In the genomic region with DNA sequence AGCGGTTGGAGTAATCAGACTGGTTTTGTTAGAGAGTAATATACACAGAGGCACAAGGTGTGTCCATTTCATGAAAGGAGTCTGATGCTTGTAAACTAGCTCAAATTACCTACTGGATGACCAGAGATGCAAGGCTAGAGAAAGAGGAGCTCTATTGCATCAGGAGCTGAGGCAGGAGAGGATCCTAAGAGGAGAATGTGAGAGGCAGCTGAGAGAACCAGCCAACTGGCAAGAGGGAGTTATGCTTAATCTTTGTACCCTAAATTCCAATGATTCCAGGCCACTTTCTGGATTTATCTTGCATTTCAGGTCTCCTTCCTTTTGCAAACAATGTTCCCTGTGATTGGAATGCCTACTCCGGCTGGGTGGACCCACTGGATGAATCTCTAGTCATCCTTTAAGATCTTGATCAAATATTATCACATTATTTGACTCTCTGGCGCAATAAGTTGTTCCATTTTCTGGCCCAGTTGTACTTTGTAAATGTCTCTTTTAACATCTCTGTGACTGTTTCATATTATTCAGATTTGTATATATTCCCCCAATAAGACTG, we compare ENCODE assay signal across 1 cellular context.
TF ChIP-seq lines count a peak whose summit lies in the region.

No MANE protein-coding gene starts in this region.

TF ChIP-seq in HepG2, 621 proteins besides CTCF, POLR2A, EP300 and RAD21 (continued from another document and continues in another):
- TF ChIP-seq, protein P1, sequence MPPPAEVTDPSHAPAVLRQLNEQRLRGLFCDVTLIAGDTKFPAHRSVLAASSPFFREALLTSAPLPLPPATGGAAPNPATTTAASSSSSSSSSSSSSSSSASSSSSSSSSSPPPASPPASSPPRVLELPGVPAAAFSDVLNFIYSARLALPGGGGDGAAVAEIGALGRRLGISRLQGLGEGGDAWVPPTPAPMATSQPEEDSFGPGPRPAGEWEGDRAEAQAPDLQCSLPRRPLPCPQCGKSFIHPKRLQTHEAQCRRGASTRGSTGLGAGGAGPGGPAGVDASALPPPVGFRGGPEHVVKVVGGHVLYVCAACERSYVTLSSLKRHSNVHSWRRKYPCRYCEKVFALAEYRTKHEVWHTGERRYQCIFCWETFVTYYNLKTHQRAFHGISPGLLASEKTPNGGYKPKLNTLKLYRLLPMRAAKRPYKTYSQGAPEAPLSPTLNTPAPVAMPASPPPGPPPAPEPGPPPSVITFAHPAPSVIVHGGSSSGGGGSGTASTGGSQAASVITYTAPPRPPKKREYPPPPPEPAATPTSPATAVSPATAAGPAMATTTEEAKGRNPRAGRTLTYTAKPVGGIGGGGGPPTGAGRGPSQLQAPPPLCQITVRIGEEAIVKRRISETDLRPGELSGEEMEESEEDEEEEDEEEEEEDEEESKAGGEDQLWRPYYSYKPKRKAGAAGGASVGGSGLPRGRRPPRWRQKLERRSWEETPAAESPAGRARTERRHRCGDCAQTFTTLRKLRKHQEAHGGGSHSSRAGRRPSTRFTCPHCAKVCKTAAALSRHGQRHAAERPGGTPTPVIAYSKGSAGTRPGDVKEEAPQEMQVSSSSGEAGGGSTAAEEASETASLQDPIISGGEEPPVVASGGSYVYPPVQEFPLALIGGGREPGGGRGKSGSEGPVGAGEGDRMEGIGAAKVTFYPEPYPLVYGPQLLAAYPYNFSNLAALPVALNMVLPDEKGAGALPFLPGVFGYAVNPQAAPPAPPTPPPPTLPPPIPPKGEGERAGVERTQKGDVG (CRISPR knock-in tag; IDR thresholded peaks at IDR 0.05; ENCODE audit: borderline replicate concordance) = no peak
- TF ChIP-seq HHEX (CRISPR knock-in tag; IDR thresholded peaks at IDR 0.05) = no peak
- TF ChIP-seq MED1 (CRISPR knock-in tag; IDR thresholded peaks at IDR 0.05) = 0 out of 2 replicates have a peak, but pooled peaks have one; percentile 28
- peak; percentile 50 for TF ChIP-seq FOSL2 (CRISPR knock-in tag; IDR thresholded peaks at IDR 0.05)
- TF ChIP-seq ZMYM4 (CRISPR knock-in tag; IDR thresholded peaks at IDR 0.05) = peak; percentile 54; the same call in 1 of the 2 replicates
- TF ChIP-seq ZBTB20 (CRISPR knock-in tag; IDR thresholded peaks at IDR 0.05; ENCODE audit: borderline replicate concordance, low read depth) = no peak
- TF ChIP-seq HOXA7 (CRISPR knock-in tag; IDR thresholded peaks at IDR 0.05) = no peak
- no peak for TF ChIP-seq ZNF687 (CRISPR knock-in tag; IDR thresholded peaks at IDR 0.05)
- TF ChIP-seq TFDP1 (CRISPR knock-in tag; IDR thresholded peaks at IDR 0.05; ENCODE audit: borderline replicate concordance) = no peak
- TF ChIP-seq ZNF792 (CRISPR knock-in tag; IDR thresholded peaks at IDR 0.05) = no peak
- no peak for TF ChIP-seq GZF1 (CRISPR knock-in tag; IDR thresholded peaks at IDR 0.05)
- no peak for TF ChIP-seq FOXK2 (IDR thresholded peaks at IDR 0.05)
- no peak for TF ChIP-seq IKZF1 (IDR thresholded peaks at IDR 0.05)
- TF ChIP-seq ZNF781 (CRISPR knock-in tag; IDR thresholded peaks at IDR 0.05; ENCODE audit: borderline replicate concordance, not compliant biosample characterization) = no peak
- no peak for TF ChIP-seq PRDM4 (CRISPR knock-in tag; IDR thresholded peaks at IDR 0.05; ENCODE audit: borderline replicate concordance)
- TF ChIP-seq, protein P2, sequence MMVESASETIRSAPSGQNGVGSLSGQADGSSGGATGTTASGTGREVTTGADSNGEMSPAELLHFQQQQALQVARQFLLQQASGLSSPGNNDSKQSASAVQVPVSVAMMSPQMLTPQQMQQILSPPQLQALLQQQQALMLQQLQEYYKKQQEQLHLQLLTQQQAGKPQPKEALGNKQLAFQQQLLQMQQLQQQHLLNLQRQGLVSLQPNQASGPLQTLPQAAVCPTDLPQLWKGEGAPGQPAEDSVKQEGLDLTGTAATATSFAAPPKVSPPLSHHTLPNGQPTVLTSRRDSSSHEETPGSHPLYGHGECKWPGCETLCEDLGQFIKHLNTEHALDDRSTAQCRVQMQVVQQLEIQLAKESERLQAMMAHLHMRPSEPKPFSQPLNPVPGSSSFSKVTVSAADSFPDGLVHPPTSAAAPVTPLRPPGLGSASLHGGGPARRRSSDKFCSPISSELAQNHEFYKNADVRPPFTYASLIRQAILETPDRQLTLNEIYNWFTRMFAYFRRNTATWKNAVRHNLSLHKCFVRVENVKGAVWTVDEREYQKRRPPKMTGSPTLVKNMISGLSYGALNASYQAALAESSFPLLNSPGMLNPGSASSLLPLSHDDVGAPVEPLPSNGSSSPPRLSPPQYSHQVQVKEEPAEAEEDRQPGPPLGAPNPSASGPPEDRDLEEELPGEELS (CRISPR knock-in tag; IDR thresholded peaks at IDR 0.05) = peak; percentile 68; the same call in 1 of the 2 replicates
- TF ChIP-seq ZNF543 (CRISPR knock-in tag; IDR thresholded peaks at IDR 0.05) = no peak
- no peak for TF ChIP-seq ZNF18 (CRISPR knock-in tag; IDR thresholded peaks at IDR 0.05; ENCODE audit: insufficient replicate concordance)
- TF ChIP-seq, protein P3, sequence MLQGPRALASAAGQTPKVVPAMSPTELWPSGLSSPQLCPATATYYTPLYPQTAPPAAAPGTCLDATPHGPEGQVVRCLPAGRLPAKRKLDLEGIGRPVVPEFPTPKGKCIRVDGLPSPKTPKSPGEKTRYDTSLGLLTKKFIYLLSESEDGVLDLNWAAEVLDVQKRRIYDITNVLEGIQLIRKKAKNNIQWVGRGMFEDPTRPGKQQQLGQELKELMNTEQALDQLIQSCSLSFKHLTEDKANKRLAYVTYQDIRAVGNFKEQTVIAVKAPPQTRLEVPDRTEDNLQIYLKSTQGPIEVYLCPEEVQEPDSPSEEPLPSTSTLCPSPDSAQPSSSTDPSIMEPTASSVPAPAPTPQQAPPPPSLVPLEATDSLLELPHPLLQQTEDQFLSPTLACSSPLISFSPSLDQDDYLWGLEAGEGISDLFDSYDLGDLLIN (CRISPR knock-in tag; IDR thresholded peaks at IDR 0.05; ENCODE audit: borderline replicate concordance) = no peak
- TF ChIP-seq CBX2 (IDR thresholded peaks at IDR 0.05; ENCODE audit: low read depth, low read length) = no peak
- no peak for TF ChIP-seq CBX2 (CRISPR knock-in tag; IDR thresholded peaks at IDR 0.05; ENCODE audit: low read depth)
- no peak for TF ChIP-seq ZNF235 (CRISPR knock-in tag; IDR thresholded peaks at IDR 0.05; ENCODE audit: borderline replicate concordance)
- no peak for TF ChIP-seq NR2F1 (CRISPR knock-in tag; IDR thresholded peaks at IDR 0.05)
- TF ChIP-seq ZNF232 (CRISPR knock-in tag; IDR thresholded peaks at IDR 0.05; ENCODE audit: borderline replicate concordance) = no peak
- no peak for TF ChIP-seq SMAD9 (CRISPR knock-in tag; IDR thresholded peaks at IDR 0.05)
- no peak for TF ChIP-seq EEA1 (CRISPR knock-in tag; IDR thresholded peaks at IDR 0.05; ENCODE audit: borderline replicate concordance)
- TF ChIP-seq ZBTB46 (CRISPR knock-in tag; IDR thresholded peaks at IDR 0.05; ENCODE audit: borderline replicate concordance) = no peak
- no peak for TF ChIP-seq SOX6 (IDR thresholded peaks at IDR 0.05)
- peak; percentile 46 for TF ChIP-seq SOX6 (CRISPR knock-in tag; IDR thresholded peaks at IDR 0.05)
- TF ChIP-seq PBX2 (CRISPR knock-in tag; IDR thresholded peaks at IDR 0.05) = no peak
- TF ChIP-seq TGIF2 (CRISPR knock-in tag; IDR thresholded peaks at IDR 0.05) = no peak
- no peak for TF ChIP-seq JUNB (CRISPR knock-in tag; IDR thresholded peaks at IDR 0.05; ENCODE audit: borderline replicate concordance)
- TF ChIP-seq ZNF331 (CRISPR knock-in tag; IDR thresholded peaks at IDR 0.05) = 0 out of 2 replicates have a peak, but pooled peaks have one; percentile 27
- TF ChIP-seq, protein P4, sequence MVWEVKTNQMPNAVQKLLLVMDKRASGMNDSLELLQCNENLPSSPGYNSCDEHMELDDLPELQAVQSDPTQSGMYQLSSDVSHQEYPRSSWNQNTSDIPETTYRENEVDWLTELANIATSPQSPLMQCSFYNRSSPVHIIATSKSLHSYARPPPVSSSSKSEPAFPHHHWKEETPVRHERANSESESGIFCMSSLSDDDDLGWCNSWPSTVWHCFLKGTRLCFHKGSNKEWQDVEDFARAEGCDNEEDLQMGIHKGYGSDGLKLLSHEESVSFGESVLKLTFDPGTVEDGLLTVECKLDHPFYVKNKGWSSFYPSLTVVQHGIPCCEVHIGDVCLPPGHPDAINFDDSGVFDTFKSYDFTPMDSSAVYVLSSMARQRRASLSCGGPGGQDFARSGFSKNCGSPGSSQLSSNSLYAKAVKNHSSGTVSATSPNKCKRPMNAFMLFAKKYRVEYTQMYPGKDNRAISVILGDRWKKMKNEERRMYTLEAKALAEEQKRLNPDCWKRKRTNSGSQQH (CRISPR knock-in tag; IDR thresholded peaks at IDR 0.05; ENCODE audit: low read depth) = no peak
- no peak for TF ChIP-seq ZNF160 (CRISPR knock-in tag; IDR thresholded peaks at IDR 0.05)
